ENCODE assay signal across 18 cellular contexts in the genomic region with DNA sequence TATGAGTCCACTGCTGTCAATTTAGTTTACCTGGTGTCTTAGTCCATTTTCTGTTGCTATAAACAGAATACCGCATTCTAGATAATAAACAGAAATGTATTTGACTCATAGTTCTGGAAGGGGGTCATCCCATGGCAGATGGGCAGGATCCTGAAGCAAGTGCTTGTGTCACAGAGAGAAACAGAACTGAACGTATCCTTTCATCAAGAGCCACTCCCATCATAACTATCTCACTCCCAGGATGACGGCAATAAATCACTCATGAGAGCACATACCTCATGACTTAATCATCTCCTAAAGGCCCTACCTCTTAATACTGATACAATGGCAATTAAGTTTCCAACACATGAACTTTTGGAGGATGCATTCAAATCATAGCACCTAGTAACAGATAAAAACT.
DNase-seq lines count a peak whose midpoint lies in the region; ATAC-seq, FAIRE-seq and TF ChIP-seq lines count a peak whose summit lies in the region.
"Had no signal": no experiment of that assay in that cellular context is flagged by ENCODE, and none has a peak within 500 bp of the region (broad histone marks: within the 10 kb centered on the region; RNA-seq: fewer than 3 reads in every experiment).

No MANE protein-coding gene starts in this region.

- intact Hi-C loops in heart right ventricle (cut with DNase I) = no loop called here

- no peaks in the 10 kb centered on the region for H3K36me3 ChIP-seq in astrocyte (ENCODE audit: insufficient read depth, low read length)
- H3K36me3 ChIP-seq in heart right ventricle = no peaks in the 10 kb centered on the region
- H3K36me3 ChIP-seq: BLaER1 treated with 17β-estradiol and CSF1 and Interleukin-3, amounts not matched to agents 10 nM and 100 nM; thoracic aorta had no signal

- no peak overlapping the region for H3K9ac ChIP-seq in astrocyte (ENCODE audit: low read length)
- H3K9ac ChIP-seq: BLaER1 treated with 17β-estradiol and CSF1 and Interleukin-3, amounts not matched to agents 10 nM and 100 nM had no signal

- FAIRE-seq in astrocyte (lab: Jason Lieb, UNC) = no peak
- FAIRE-seq: endothelial cell of umbilical vein had no signal

- peak overlapping the region; percentile 69 for H3K27ac Mint-ChIP-seq in astrocyte (ENCODE audit: unreplicated experiment)

- no peak overlapping the region for H3K4me3 Mint-ChIP-seq in astrocyte (ENCODE audit: unreplicated experiment)

- no peak overlapping the region for H3K4me3 ChIP-seq in astrocyte (ENCODE audit: insufficient read depth, low read depth, low read length)
- H3K4me3 ChIP-seq in heart right ventricle = no peak overlapping the region
- H3K4me3 ChIP-seq: BLaER1 treated with 17β-estradiol and CSF1 and Interleukin-3, amounts not matched to agents 10 nM and 100 nM; mucosa of descending colon; thoracic aorta had no signal

- H3K27ac ChIP-seq in astrocyte (ENCODE audit: low read depth, low read length) (no peak overlapping the region), heart right ventricle (no peak overlapping the region)
- H3K27ac ChIP-seq: BLaER1 treated with 17β-estradiol and CSF1 and Interleukin-3, amounts not matched to agents 10 nM and 100 nM; thoracic aorta had no signal

- TF ChIP-seq CTCF in astrocyte (IDR thresholded peaks at IDR 0.05; ENCODE audit: insufficient read depth, low read depth, low read length) (no peak), heart right ventricle (IDR thresholded peaks at IDR 0.05) (no peak)

- no peak overlapping the region for H2AFZ ChIP-seq in astrocyte (ENCODE audit: low read depth, low read length)

- H3K27me3 Mint-ChIP-seq in astrocyte (ENCODE audit: low read depth, unreplicated experiment) = no peaks in the 10 kb centered on the region

- H3K4me1 Mint-ChIP-seq in astrocyte (ENCODE audit: low read depth, unreplicated experiment) = peaks cover 2% of the 10 kb centered on the region

- no peaks in the 10 kb centered on the region for H3K36me3 Mint-ChIP-seq in astrocyte (ENCODE audit: low read depth, unreplicated experiment)

- H3K9me3 Mint-ChIP-seq in astrocyte (ENCODE audit: unreplicated experiment) = no peaks in the 10 kb centered on the region

- ATAC-seq in heart right ventricle = no peak
- ATAC-seq in GM18858 (IDR thresholded peaks at IDR 0.05; ENCODE audit: unreplicated experiment) = no peak
- ATAC-seq: mucosa of descending colon, sciatic nerve had no signal

- H3K4me1 ChIP-seq in astrocyte (ENCODE audit: insufficient read depth, low read length) (no peaks in the 10 kb centered on the region), heart right ventricle (no peaks in the 10 kb centered on the region)
- H3K4me1 ChIP-seq: BLaER1 treated with 17β-estradiol and CSF1 and Interleukin-3, amounts not matched to agents 10 nM and 100 nM had no signal

- H4K20me1 ChIP-seq in astrocyte (ENCODE audit: insufficient read depth, low read length) = no peaks in the 10 kb centered on the region
- H4K20me1 ChIP-seq: BLaER1 treated with 17β-estradiol and CSF1 and Interleukin-3, amounts not matched to agents 10 nM and 100 nM had no signal

- no peaks in the 10 kb centered on the region for H3K79me2 ChIP-seq in astrocyte (ENCODE audit: insufficient read depth, low read length)

- H3K27me3 ChIP-seq in astrocyte (ENCODE audit: insufficient read depth, low read length) (no peaks in the 10 kb centered on the region), heart right ventricle (no peaks in the 10 kb centered on the region)
- H3K27me3 ChIP-seq: BLaER1 treated with 17β-estradiol and CSF1 and Interleukin-3, amounts not matched to agents 10 nM and 100 nM had no signal

- no peaks in the 10 kb centered on the region for H3K9me3 ChIP-seq in astrocyte (ENCODE audit: insufficient read depth, low read depth, low read length)
- H3K9me3 ChIP-seq in heart right ventricle = no peaks in the 10 kb centered on the region
- H3K9me3 ChIP-seq: BLaER1 treated with 17β-estradiol and CSF1 and Interleukin-3, amounts not matched to agents 10 nM and 100 nM; mucosa of descending colon; thoracic aorta had no signal

- no peak overlapping the region for H3K4me2 ChIP-seq in astrocyte (ENCODE audit: low read length)
- H3K4me2 ChIP-seq: BLaER1 treated with 17β-estradiol and CSF1 and Interleukin-3, amounts not matched to agents 10 nM and 100 nM had no signal

- WGBS in heart right ventricle, 2 donors = 74 to 77% methylated on average over 3 of the region's 3 CpGs

- peak; percentile 77 for DNase-seq in HCEC 1CT
- DNase-seq in NCI-H460 (ENCODE audit: extremely low read depth, low read depth) = peak; percentile 26
- peak; percentile 57 for DNase-seq in astrocyte (ENCODE audit: low read depth)
- DNase-seq in renal cortical epithelial cell (ENCODE audit: low read depth) = peak; percentile 29
- no peak for DNase-seq in heart right ventricle
- DNase-seq in medulla oblongata (ENCODE audit: extremely low spot score) = no peak
- DNase-seq: activated CD8-positive, alpha-beta memory T cell treated with anti-CD3 and anti-CD28 coated beads for 24 hours; amniotic stem cell; IMR-90; mucosa of descending colon; NCI-H1048; NCI-H2171; stimulated activated CD4-positive, alpha-beta T cell treated with anti-CD3 and anti-CD28 coated beads, Interleukin-4, amount 100 ng/mL, for 24 hours had no signal

Comparison
In these comparisons a context has a peak if more than half of its experiments do, and no peak if none do; other contexts are left out.
1. DNase-seq: peak in HCEC 1CT (single experiment), NCI-H460 (single experiment), astrocyte (single experiment) and renal cortical epithelial cell (single experiment); none in heart right ventricle (0 of 2) and medulla oblongata (single experiment).